1 cellular context compared by ENCODE assay signal in the genomic region with DNA sequence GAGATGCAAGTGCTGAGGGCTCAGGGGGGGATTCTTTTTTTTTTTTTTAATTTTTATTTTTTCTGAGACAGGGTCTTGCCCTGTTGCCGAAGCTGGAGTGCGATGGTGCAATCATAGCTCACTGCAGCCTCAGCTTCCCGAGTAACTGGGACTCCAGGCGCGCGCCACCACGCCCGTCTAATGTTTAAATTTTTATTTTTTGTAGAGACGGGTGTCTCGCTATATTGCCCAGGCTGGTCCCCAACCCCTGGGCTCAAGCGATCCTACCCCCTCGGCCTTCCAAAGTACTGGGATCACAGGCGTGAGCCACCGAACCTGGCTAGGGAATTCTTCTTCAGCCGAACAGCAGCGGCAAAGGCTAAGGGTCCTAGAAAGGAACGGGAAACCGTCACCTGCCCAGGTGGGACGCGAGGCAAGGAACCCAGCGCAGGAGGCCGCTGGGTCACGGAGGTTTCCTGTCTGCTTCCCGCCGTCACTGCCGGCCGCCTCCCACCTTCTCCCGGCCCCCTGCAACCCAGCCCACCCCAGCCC.
TF ChIP-seq lines count a peak whose summit lies in the region.

No MANE protein-coding gene starts in this region.

TF ChIP-seq in HCT116, 20 proteins besides CTCF, POLR2A, EP300 and RAD21 (continued from another document):
- TF ChIP-seq, protein P1, sequence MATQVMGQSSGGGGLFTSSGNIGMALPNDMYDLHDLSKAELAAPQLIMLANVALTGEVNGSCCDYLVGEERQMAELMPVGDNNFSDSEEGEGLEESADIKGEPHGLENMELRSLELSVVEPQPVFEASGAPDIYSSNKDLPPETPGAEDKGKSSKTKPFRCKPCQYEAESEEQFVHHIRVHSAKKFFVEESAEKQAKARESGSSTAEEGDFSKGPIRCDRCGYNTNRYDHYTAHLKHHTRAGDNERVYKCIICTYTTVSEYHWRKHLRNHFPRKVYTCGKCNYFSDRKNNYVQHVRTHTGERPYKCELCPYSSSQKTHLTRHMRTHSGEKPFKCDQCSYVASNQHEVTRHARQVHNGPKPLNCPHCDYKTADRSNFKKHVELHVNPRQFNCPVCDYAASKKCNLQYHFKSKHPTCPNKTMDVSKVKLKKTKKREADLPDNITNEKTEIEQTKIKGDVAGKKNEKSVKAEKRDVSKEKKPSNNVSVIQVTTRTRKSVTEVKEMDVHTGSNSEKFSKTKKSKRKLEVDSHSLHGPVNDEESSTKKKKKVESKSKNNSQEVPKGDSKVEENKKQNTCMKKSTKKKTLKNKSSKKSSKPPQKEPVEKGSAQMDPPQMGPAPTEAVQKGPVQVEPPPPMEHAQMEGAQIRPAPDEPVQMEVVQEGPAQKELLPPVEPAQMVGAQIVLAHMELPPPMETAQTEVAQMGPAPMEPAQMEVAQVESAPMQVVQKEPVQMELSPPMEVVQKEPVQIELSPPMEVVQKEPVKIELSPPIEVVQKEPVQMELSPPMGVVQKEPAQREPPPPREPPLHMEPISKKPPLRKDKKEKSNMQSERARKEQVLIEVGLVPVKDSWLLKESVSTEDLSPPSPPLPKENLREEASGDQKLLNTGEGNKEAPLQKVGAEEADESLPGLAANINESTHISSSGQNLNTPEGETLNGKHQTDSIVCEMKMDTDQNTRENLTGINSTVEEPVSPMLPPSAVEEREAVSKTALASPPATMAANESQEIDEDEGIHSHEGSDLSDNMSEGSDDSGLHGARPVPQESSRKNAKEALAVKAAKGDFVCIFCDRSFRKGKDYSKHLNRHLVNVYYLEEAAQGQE (IDR thresholded peaks at IDR 0.05; ENCODE audit: low read depth) = no peak
- TF ChIP-seq, protein P2, sequence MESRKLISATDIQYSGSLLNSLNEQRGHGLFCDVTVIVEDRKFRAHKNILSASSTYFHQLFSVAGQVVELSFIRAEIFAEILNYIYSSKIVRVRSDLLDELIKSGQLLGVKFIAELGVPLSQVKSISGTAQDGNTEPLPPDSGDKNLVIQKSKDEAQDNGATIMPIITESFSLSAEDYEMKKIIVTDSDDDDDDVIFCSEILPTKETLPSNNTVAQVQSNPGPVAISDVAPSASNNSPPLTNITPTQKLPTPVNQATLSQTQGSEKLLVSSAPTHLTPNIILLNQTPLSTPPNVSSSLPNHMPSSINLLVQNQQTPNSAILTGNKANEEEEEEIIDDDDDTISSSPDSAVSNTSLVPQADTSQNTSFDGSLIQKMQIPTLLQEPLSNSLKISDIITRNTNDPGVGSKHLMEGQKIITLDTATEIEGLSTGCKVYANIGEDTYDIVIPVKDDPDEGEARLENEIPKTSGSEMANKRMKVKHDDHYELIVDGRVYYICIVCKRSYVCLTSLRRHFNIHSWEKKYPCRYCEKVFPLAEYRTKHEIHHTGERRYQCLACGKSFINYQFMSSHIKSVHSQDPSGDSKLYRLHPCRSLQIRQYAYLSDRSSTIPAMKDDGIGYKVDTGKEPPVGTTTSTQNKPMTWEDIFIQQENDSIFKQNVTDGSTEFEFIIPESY (IDR thresholded peaks at IDR 0.05; ENCODE audit: extremely low read depth, insufficient replicate concordance, low read length) = no peak
- no peak for TF ChIP-seq SRF (IDR thresholded peaks at IDR 0.05; ENCODE audit: low read depth)
- no peak for TF ChIP-seq EZH2phosphoT487 (IDR thresholded peaks at IDR 0.05; ENCODE audit: borderline replicate concordance)
- no peak for TF ChIP-seq EGR1 (IDR thresholded peaks at IDR 0.05; ENCODE audit: low read depth)
- no peak for TF ChIP-seq SIN3A (IDR thresholded peaks at IDR 0.05; ENCODE audit: low read depth)
